Comparison of ENCODE assay signal across 16 cellular contexts in genomic region chr4:102541708-102542107, GRCh38. TPM values are rescaled to one million over a fixed set of nuclear protein-coding genes. Genes with fewer than 3 reads are reported as not detected.
DNase-seq lines count a peak whose midpoint lies in the region; ATAC-seq and TF ChIP-seq lines count a peak whose summit lies in the region.
"Had no signal": no experiment of that assay in that cellular context is flagged by ENCODE, and none has a peak within 500 bp of the region (broad histone marks: within the 10 kb centered on the region; RNA-seq: fewer than 3 reads in every experiment).

No MANE protein-coding gene starts in this region.

- H4K20me1 ChIP-seq in OCI-LY7 (ENCODE audit: insufficient read depth, low read length): no peaks in the 10 kb centered on the region

- no peak overlapping the region for H3K27ac ChIP-seq in OCI-LY7 (ENCODE audit: low read depth, low read length, poor library complexity, severe bottlenecking)
- H3K27ac ChIP-seq in epithelial cell of prostate: peak overlapping the region; percentile 67
- H3K27ac ChIP-seq: gastrocnemius medialis, KMS-11 had no signal

- intact Hi-C loops in activated naive CD4-positive, alpha-beta T cell treated with anti-CD3 and anti-CD28 coated beads for 36 hours (cut with micrococcal nuclease): loop anchor here (1.0 kb wide), 1 partner anchor 91 kb away; no protein-coding TSS in a partner anchor
- intact Hi-C loops in OCI-LY7 (cut with micrococcal nuclease; ENCODE audit: unreplicated experiment) (no loop called here), posterior vena cava (cut with DNase I) (no loop called here)

- CTCF ChIA-PET in activated naive CD4-positive, alpha-beta T cell treated with anti-CD3 and anti-CD28 coated beads for 36 hours (lab: Charles Lee): interaction anchor here (0.7 to 1.2 kb wide), 3 partner anchors 8 to 18 kb away, joined by 3 to 4 read pairs (median 3); no protein-coding TSS in a partner anchor
- CTCF ChIA-PET in OCI-LY7 (lab: Charles Lee; ENCODE audit: unreplicated experiment): interaction anchor here (0.8 kb wide), 1 partner anchor 41 kb away, joined by 3 read pairs; no protein-coding TSS in a partner anchor

- TF ChIP-seq CTCF in OCI-LY7 (conservative IDR thresholded peaks at IDR 0.05; ENCODE audit: low read length): peak; percentile 46

- no peaks in the 10 kb centered on the region for H3K27me3 Mint-ChIP-seq in activated naive CD4-positive, alpha-beta T cell treated with anti-CD3 and anti-CD28 coated beads for 36 hours (ENCODE audit: low read depth)
- H3K27me3 Mint-ChIP-seq in stimulated activated naive B cell treated with anti-CD40 and anti-IgM and Interleukin-4, amounts not matched to agents 10 μg/mL and 1 μg/mL and 100 μg/mL, for 72 hours: no peaks in the 10 kb centered on the region
- H3K27me3 Mint-ChIP-seq: activated B cell treated with CpG ODN at 0.5 μM for 24 hours; dendritic cell treated with granulocyte-macrophage colony-stimulating factor and Interleukin-4, amounts not matched to agents 40 ng/mL and 50 ng/mL, for 4 days had no signal

- H3K27ac Mint-ChIP-seq in activated naive CD4-positive, alpha-beta T cell treated with anti-CD3 and anti-CD28 coated beads for 36 hours: no peak overlapping the region
- H3K27ac Mint-ChIP-seq in stimulated activated naive B cell treated with anti-CD40 and anti-IgM and Interleukin-4, amounts not matched to agents 10 μg/mL and 1 μg/mL and 100 μg/mL, for 72 hours: peak overlapping the region; percentile 42
- H3K27ac Mint-ChIP-seq: dendritic cell treated with granulocyte-macrophage colony-stimulating factor and Interleukin-4, amounts not matched to agents 40 ng/mL and 50 ng/mL, for 4 days had no signal

- DNase-seq in activated naive CD4-positive, alpha-beta T cell treated with anti-CD3 and anti-CD28 coated beads for 36 hours: peak; percentile 67
- no peak for DNase-seq in activated naive CD4-positive, alpha-beta T cell treated with Interleukin-2 at 50 U/mL for 16 hours
- DNase-seq in OCI-LY7 (ENCODE audit: low spot score): no peak
- no peak for DNase-seq in epithelial cell of prostate (ENCODE audit: low read depth, low spot score)
- DNase-seq in stimulated activated naive B cell treated with anti-CD40 and anti-IgM and Interleukin-4, amounts not matched to agents 10 μg/mL and 1 μg/mL and 100 μg/mL, for 72 hours: no peak
- DNase-seq in SIG-M5 (lab: John Stamatoyannopoulos, UW): no peak
- no peak for DNase-seq in NCI-H2227 treated with DMSO at 0.1 percent for 48 hours (lab: John Stamatoyannopoulos, UW)
- DNase-seq in posterior vena cava (ENCODE audit: low spot score): no peak
- DNase-seq: activated B cell treated with CpG ODN at 0.5 μM for 24 hours; activated effector memory CD4-positive, alpha-beta T cell treated with anti-CD3 and anti-CD28 coated beads, Interleukin-2, amount 50 U/mL, for 16 hours; gastrocnemius medialis; NCI-H226; SHP77; stimulated activated CD4-positive, alpha-beta T cell treated with anti-CD3 and anti-CD28 coated beads, Interleukin-4, amount 100 ng/mL, for 24 hours had no signal

- H3K4me1 ChIP-seq in OCI-LY7 (ENCODE audit: insufficient read depth, low read length, poor library complexity, severe bottlenecking): no peaks in the 10 kb centered on the region

- no peak overlapping the region for H3K4me2 ChIP-seq in OCI-LY7 (ENCODE audit: low read length)
- H3K4me2 ChIP-seq: KMS-11 had no signal

- H3K9me3 Mint-ChIP-seq in activated naive CD4-positive, alpha-beta T cell treated with anti-CD3 and anti-CD28 coated beads for 36 hours: no peaks in the 10 kb centered on the region
- H3K9me3 Mint-ChIP-seq in stimulated activated naive B cell treated with anti-CD40 and anti-IgM and Interleukin-4, amounts not matched to agents 10 μg/mL and 1 μg/mL and 100 μg/mL, for 72 hours: no peaks in the 10 kb centered on the region
- H3K9me3 Mint-ChIP-seq: activated B cell treated with CpG ODN at 0.5 μM for 24 hours; dendritic cell treated with granulocyte-macrophage colony-stimulating factor and Interleukin-4, amounts not matched to agents 40 ng/mL and 50 ng/mL, for 4 days had no signal

- BruUV-seq in OCI-LY7 (replicated peaks; lab: Mats Ljungman, UMichigan): no TSS peak

- peaks cover 41% of the 10 kb centered on the region for H3K36me3 Mint-ChIP-seq in activated naive CD4-positive, alpha-beta T cell treated with anti-CD3 and anti-CD28 coated beads for 36 hours (ENCODE audit: low read depth)
- H3K36me3 Mint-ChIP-seq in stimulated activated naive B cell treated with anti-CD40 and anti-IgM and Interleukin-4, amounts not matched to agents 10 μg/mL and 1 μg/mL and 100 μg/mL, for 72 hours: peaks cover 26 to 53% of the 10 kb centered on the region in 2 donors

- no peak overlapping the region for H3K4me3 ChIP-seq in OCI-LY7 (ENCODE audit: low read depth, low read length, poor library complexity, severe bottlenecking)
- H3K4me3 ChIP-seq: gastrocnemius medialis had no signal

- H3K9me2 ChIP-seq in OCI-LY7 (ENCODE audit: insufficient read depth, low read length): no peaks in the 10 kb centered on the region

- no peak overlapping the region for H2AFZ ChIP-seq in OCI-LY7 (ENCODE audit: low read length)

- no peaks in the 10 kb centered on the region for H3K79me2 ChIP-seq in OCI-LY7 (ENCODE audit: insufficient read depth, low read depth, low read length)

- peaks cover 31% of the 10 kb centered on the region; the same call in 1 of the 2 replicates for H3K36me3 ChIP-seq in OCI-LY7 (ENCODE audit: insufficient read depth, low read length)
- H3K36me3 ChIP-seq: gastrocnemius medialis had no signal

- no peaks in the 10 kb centered on the region for H3K9me3 ChIP-seq in OCI-LY7 (ENCODE audit: low read length)
- H3K9me3 ChIP-seq: gastrocnemius medialis had no signal

- H3K4me1 Mint-ChIP-seq in activated naive CD4-positive, alpha-beta T cell treated with anti-CD3 and anti-CD28 coated beads for 36 hours (ENCODE audit: low read depth): peaks cover 57% of the 10 kb centered on the region
- peaks cover 27 to 71% of the 10 kb centered on the region in 2 donors for H3K4me1 Mint-ChIP-seq in stimulated activated naive B cell treated with anti-CD40 and anti-IgM and Interleukin-4, amounts not matched to agents 10 μg/mL and 1 μg/mL and 100 μg/mL, for 72 hours

- no peak overlapping the region for H3K4me3 Mint-ChIP-seq in activated naive CD4-positive, alpha-beta T cell treated with anti-CD3 and anti-CD28 coated beads for 36 hours
- no peak overlapping the region for H3K4me3 Mint-ChIP-seq in stimulated activated naive B cell treated with anti-CD40 and anti-IgM and Interleukin-4, amounts not matched to agents 10 μg/mL and 1 μg/mL and 100 μg/mL, for 72 hours
- H3K4me3 Mint-ChIP-seq: activated B cell treated with CpG ODN at 0.5 μM for 24 hours; dendritic cell treated with granulocyte-macrophage colony-stimulating factor and Interleukin-4, amounts not matched to agents 40 ng/mL and 50 ng/mL, for 4 days had no signal

- no peak for ATAC-seq in stimulated activated naive B cell treated with anti-CD40 and anti-IgM and Interleukin-4, amounts not matched to agents 10 μg/mL and 1 μg/mL and 100 μg/mL, for 72 hours (replicated peaks)
- ATAC-seq: gastrocnemius medialis had no signal

- POLR2A ChIA-PET in OCI-LY7 (lab: Charles Lee): interaction anchor here (0.6 to 1.2 kb wide), 2 partner anchors 26 to 492 kb away, joined by 3 read pairs; no protein-coding TSS in a partner anchor

RNA-seq across cellular contexts. Expression of gene NFKB1, which starts 40.5 kb away (rescaled TPM):
- total RNA-seq in activated naive CD4-positive, alpha-beta T cell treated with anti-CD3 and anti-CD28 coated beads for 36 hours: 100 to 1,000 TPM; 121 to 134 TPM
- total RNA-seq in OCI-LY7 (2014; rRNA removed; shearing (Covaris generic)): 20.7 and 23.1 TPM in 2 replicates
- total RNA-seq in OCI-LY7 (2022) (47.8 and 53.0 TPM in 2 replicates), posterior vena cava (10 to 100 TPM; 31.4 to 35.7 TPM)
